ENCODE assay signal across 13 cellular contexts in the genomic region with DNA sequence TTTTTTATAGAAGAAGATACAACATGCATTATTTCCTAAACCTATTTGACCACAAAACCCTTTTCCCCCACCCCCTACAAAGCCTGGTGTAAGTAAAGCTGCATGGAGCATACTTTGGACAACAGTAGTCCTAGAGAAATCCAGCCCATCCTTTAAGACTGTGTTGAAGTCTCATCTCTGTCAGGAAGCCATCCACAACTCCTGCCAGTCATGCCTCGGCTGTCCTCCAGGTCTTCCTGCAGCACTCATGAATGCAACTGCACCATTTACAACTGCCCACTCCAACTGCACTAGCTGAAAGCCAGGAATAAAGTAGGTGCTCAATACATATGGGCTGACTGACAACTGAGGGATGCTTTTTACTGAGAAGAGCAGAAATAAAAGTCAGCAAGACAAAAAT. TPM values are rescaled to one million over a fixed set of nuclear protein-coding genes. Genes with fewer than 3 reads are reported as not detected.
DNase-seq lines count a peak whose midpoint lies in the region; TF ChIP-seq lines count a peak whose summit lies in the region.
"Had no signal": no experiment of that assay in that cellular context is flagged by ENCODE, and none has a peak within 500 bp of the region (broad histone marks: within the 10 kb centered on the region; RNA-seq: fewer than 3 reads in every experiment).

No MANE protein-coding gene starts in this region.

- H3K79me2 ChIP-seq in fibroblast of lung (ENCODE audit: control insufficient read depth, insufficient read depth, low read length), result peaks cover 33% of the 10 kb centered on the region

- H3K9me3 ChIP-seq in CD8-positive, alpha-beta memory T cell (ENCODE audit: low read length), result no peaks in the 10 kb centered on the region
- no peaks in the 10 kb centered on the region for H3K9me3 ChIP-seq in fibroblast of lung (ENCODE audit: control insufficient read depth, insufficient read depth, low read depth, low read length)
- H3K9me3 ChIP-seq in skeletal muscle tissue (ENCODE audit: control insufficient read depth in 3 of 3, low read length in 3 of 3), result no peaks in the 10 kb centered on the region
- H3K9me3 ChIP-seq: SJSA1 had no signal

- peaks cover 42% of the 10 kb centered on the region for H3K36me3 ChIP-seq in CD8-positive, alpha-beta memory T cell (ENCODE audit: insufficient read depth, low read length)
- H3K36me3 ChIP-seq in fibroblast of lung (ENCODE audit: control insufficient read depth, insufficient read depth, low read length) (peaks cover 17% of the 10 kb centered on the region), skeletal muscle tissue (ENCODE audit: control insufficient read depth in 3 of 3, insufficient read depth in 3 of 3, low read length in 3 of 3) (peaks cover 50 to 68% (median 56%) of the 10 kb centered on the region in 3 donors)

- no peak overlapping the region for H3K4me2 ChIP-seq in fibroblast of lung (ENCODE audit: extremely low read depth, insufficient read depth, low read length)

- no peak overlapping the region for H3K4me3 Mint-ChIP-seq in CD8-positive, alpha-beta memory T cell
- H3K4me3 Mint-ChIP-seq in T-helper 2 cell treated with Interferon-gamma antibody and Interleukin-4, amounts not matched to agents 5 μg/mL and 100 μg/mL, for 36 hours, result no peak overlapping the region

- peak overlapping the region; percentile 25 to 90 (median 66) for H3K27ac Mint-ChIP-seq in CD8-positive, alpha-beta memory T cell
- no peak overlapping the region for H3K27ac Mint-ChIP-seq in T-helper 2 cell treated with Interferon-gamma antibody and Interleukin-4, amounts not matched to agents 5 μg/mL and 100 μg/mL, for 36 hours

- POLR2A ChIA-PET in CD8-positive, alpha-beta memory T cell (lab: Charles Lee), result interaction anchor here (1.4 kb wide), 1 partner anchor 15 kb away, joined by 4 read pairs; no protein-coding TSS in a partner anchor

- H2AFZ ChIP-seq in fibroblast of lung (ENCODE audit: low read length), result no peak overlapping the region

- no peaks in the 10 kb centered on the region for H4K20me1 ChIP-seq in fibroblast of lung (ENCODE audit: control insufficient read depth, extremely low read depth, insufficient read depth, low read length)

- H3K9ac ChIP-seq in fibroblast of lung (ENCODE audit: insufficient read depth, low read length) (no peak overlapping the region), skeletal muscle tissue (ENCODE audit: low read depth in 1 of 3, low read length in 3 of 3) (no peak overlapping the region)

- DNase-seq in CD8-positive, alpha-beta memory T cell, result no peak
- no peak for DNase-seq in fibroblast of lung (ENCODE audit: low read depth in 2 of 2)
- DNase-seq in stimulated activated CD4-positive, alpha-beta T cell treated with anti-CD3 and anti-CD28 coated beads, Interleukin-4, amount 100 ng/mL, for 1 hour, result no peak
- DNase-seq in NOMO-1 treated with DMSO at 0.1 percent for 48 hours (lab: John Stamatoyannopoulos, UW; ENCODE audit: unreplicated experiment), result no peak
- no peak for DNase-seq in T-helper 2 cell treated with Interferon-gamma antibody and Interleukin-4, amounts not matched to agents 5 μg/mL and 100 μg/mL, for 36 hours (ENCODE audit: low spot score)
- DNase-seq: activated CD4-positive, CD25-positive, alpha-beta regulatory T cell; activated gamma-delta T cell; mammary epithelial cell; NCI-H2171 treated with DMSO at 0.1 percent for 48 hours; stimulated activated CD4-positive, alpha-beta T cell treated with anti-CD3 and anti-CD28 coated beads, Interleukin-2, amount 100 ng/mL, for 24 hours had no signal

- CTCF ChIA-PET in CD8-positive, alpha-beta memory T cell (lab: Charles Lee), result interaction anchor here (0.8 to 12.7 kb wide), 18 partner anchors 8 to 405 kb away, joined by 3 to 177 read pairs (median 8); a partner anchor contains a TSS

- H3K27me3 ChIP-seq in CD8-positive, alpha-beta memory T cell (ENCODE audit: insufficient read depth, low read length, poor library complexity, severe bottlenecking), result no peaks in the 10 kb centered on the region
- H3K27me3 ChIP-seq in fibroblast of lung (ENCODE audit: control insufficient read depth, insufficient read depth, low read length), result no peaks in the 10 kb centered on the region
- no peaks in the 10 kb centered on the region for H3K27me3 ChIP-seq in skeletal muscle tissue (ENCODE audit: control insufficient read depth in 3 of 3, insufficient read depth in 3 of 3, low read length in 3 of 3)
- H3K27me3 ChIP-seq: SJSA1 had no signal

- H3K27ac ChIP-seq in CD8-positive, alpha-beta memory T cell (ENCODE audit: low read depth, low read length), result no peak overlapping the region
- H3K27ac ChIP-seq in VCaP, result peak overlapping the region; percentile 23
- peak overlapping the region; percentile 77 for H3K27ac ChIP-seq in fibroblast of lung (ENCODE audit: insufficient read depth, low read length)
- H3K27ac ChIP-seq in skeletal muscle tissue (ENCODE audit: low read depth, low read length), result peak overlapping the region; percentile 56
- H3K27ac ChIP-seq: SJSA1 had no signal

- H3K4me1 Mint-ChIP-seq in CD8-positive, alpha-beta memory T cell, result peaks cover 31 to 61% (median 49%) of the 10 kb centered on the region in 3 donors
- peaks cover 16% of the 10 kb centered on the region for H3K4me1 Mint-ChIP-seq in T-helper 2 cell treated with Interferon-gamma antibody and Interleukin-4, amounts not matched to agents 5 μg/mL and 100 μg/mL, for 36 hours (ENCODE audit: low read depth)

- H3K4me1 ChIP-seq in CD8-positive, alpha-beta memory T cell (ENCODE audit: insufficient read depth, low read length), result peaks cover 12% of the 10 kb centered on the region
- H3K4me1 ChIP-seq in fibroblast of lung (ENCODE audit: control insufficient read depth, extremely low read depth, insufficient read depth, low read length) (peaks cover 8% of the 10 kb centered on the region), skeletal muscle tissue (ENCODE audit: control insufficient read depth in 3 of 3, insufficient read depth in 3 of 3, low read length in 3 of 3) (peaks cover 12 to 39% (median 28%) of the 10 kb centered on the region in 3 donors)
- H3K4me1 ChIP-seq: SJSA1 had no signal

- peaks cover under 1 to 92% (median 8%) of the 10 kb centered on the region in 3 donors for H3K36me3 Mint-ChIP-seq in CD8-positive, alpha-beta memory T cell
- peaks cover 44% of the 10 kb centered on the region for H3K36me3 Mint-ChIP-seq in T-helper 2 cell treated with Interferon-gamma antibody and Interleukin-4, amounts not matched to agents 5 μg/mL and 100 μg/mL, for 36 hours (ENCODE audit: low read depth)

- TF ChIP-seq CTCF in VCaP (conservative IDR thresholded peaks at IDR 0.05) (no peak), fibroblast of lung (conservative IDR thresholded peaks at IDR 0.05 in 1 of 2, IDR thresholded peaks at IDR 0.05 in 1 of 2; ENCODE audit: low read depth in 1 of 2, low read length in 2 of 2) (no peak)

- no peaks in the 10 kb centered on the region for H3K27me3 Mint-ChIP-seq in CD8-positive, alpha-beta memory T cell
- H3K27me3 Mint-ChIP-seq in T-helper 2 cell treated with Interferon-gamma antibody and Interleukin-4, amounts not matched to agents 5 μg/mL and 100 μg/mL, for 36 hours (ENCODE audit: low read depth), result no peaks in the 10 kb centered on the region

- H3K9me3 Mint-ChIP-seq in CD8-positive, alpha-beta memory T cell, result no peaks in the 10 kb centered on the region
- H3K9me3 Mint-ChIP-seq in T-helper 2 cell treated with Interferon-gamma antibody and Interleukin-4, amounts not matched to agents 5 μg/mL and 100 μg/mL, for 36 hours, result no peaks in the 10 kb centered on the region

- no peak overlapping the region for H3K4me3 ChIP-seq in CD8-positive, alpha-beta memory T cell (ENCODE audit: low read length)
- H3K4me3 ChIP-seq in fibroblast of lung (replicated peaks in 1 of 4; ENCODE audit: control extremely low read depth in 1 of 4, insufficient read depth in 1 of 4, low read depth in 3 of 4, low read length in 4 of 4) (no peak overlapping the region), skeletal muscle tissue (ENCODE audit: low read length in 3 of 3) (no peak overlapping the region)
- H3K4me3 ChIP-seq: SJSA1 had no signal

RNA-seq across cellular contexts. Expression of a gene that starts 27.3 kb away (rescaled TPM):
- 1 to 10 TPM; 8.5 to 9.5 TPM for total RNA-seq in CD8-positive, alpha-beta memory T cell
- 21.8 TPM for polyA plus RNA-seq in CD8-positive, alpha-beta memory T cell
- 1.5 and 2.5 TPM in 2 replicates for total RNA-seq in fibroblast of lung
- 2.5 and 5.3 TPM in 2 replicates for polyA plus RNA-seq in fibroblast of lung
- polyA plus RNA-seq in fibroblast of lung (2012), result 4.0 and 17.7 TPM in 2 replicates
- polyA minus RNA-seq in fibroblast of lung (ENCODE audit: low replicate concordance), result 9.6 and 21.6 TPM in 2 replicates
- total RNA-seq in skeletal muscle tissue, result 3.1 TPM

RNA-seq across cellular contexts. Expression of a gene that starts 54.3 kb away (rescaled TPM):
- total RNA-seq in CD8-positive, alpha-beta memory T cell, result 100 to 1,000 TPM; 106 to 110 TPM
- 73.5 TPM for polyA plus RNA-seq in CD8-positive, alpha-beta memory T cell
- total RNA-seq in fibroblast of lung (190 and 247 TPM in 2 replicates), skeletal muscle tissue (177 TPM)
- polyA plus RNA-seq in fibroblast of lung, result 59.0 and 61.6 TPM in 2 replicates
- polyA plus RNA-seq in fibroblast of lung (2012), result 81.1 and 84.5 TPM in 2 replicates
- polyA minus RNA-seq in fibroblast of lung (ENCODE audit: low replicate concordance), result 259 and 321 TPM in 2 replicates

RNA-seq across cellular contexts. Expression of a gene that starts 54.6 kb away (rescaled TPM):
- 1 to 10 TPM; 8.2 to 8.9 TPM for total RNA-seq in CD8-positive, alpha-beta memory T cell
- 2.6 TPM for polyA plus RNA-seq in CD8-positive, alpha-beta memory T cell
- total RNA-seq in fibroblast of lung (5.0 and 5.4 TPM in 2 replicates), skeletal muscle tissue (2.6 TPM)
- 6.9 and 8.9 TPM in 2 replicates for polyA plus RNA-seq in fibroblast of lung
- 9.0 and 9.9 TPM in 2 replicates for polyA plus RNA-seq in fibroblast of lung (2012)
- polyA minus RNA-seq in fibroblast of lung (ENCODE audit: low replicate concordance), result 6.2 and 10.5 TPM in 2 replicates
